In the genomic region with DNA sequence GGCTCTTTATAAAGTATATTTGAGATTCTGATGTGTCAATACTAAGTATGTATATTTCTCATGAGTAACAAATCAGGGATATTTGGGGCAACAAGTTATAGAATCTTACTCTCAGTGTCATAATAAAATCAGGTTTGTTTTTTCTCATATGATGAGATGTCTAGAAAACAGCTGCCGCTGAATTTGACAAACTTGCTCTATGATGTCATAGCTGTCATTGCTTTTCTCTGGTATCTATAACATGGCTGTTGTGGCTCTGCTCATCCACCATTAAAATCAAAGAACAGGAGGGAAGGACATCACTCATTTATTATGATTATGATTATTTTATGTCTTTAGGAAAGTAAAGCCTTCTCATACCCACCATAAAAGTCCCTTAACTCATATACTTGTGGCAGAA, we compare ENCODE assay signal across 34 cellular contexts.
"Had no signal": no experiment of that assay in that cellular context is flagged by ENCODE, and none has a peak within 500 bp of the region (broad histone marks: within the 10 kb centered on the region; RNA-seq: fewer than 3 reads in every experiment).

No MANE protein-coding gene starts in this region.

- DNase-seq: activated effector memory CD4-positive, alpha-beta T cell treated with anti-CD3 and anti-CD28 coated beads, Interleukin-2, amount 50 U/mL, for 16 hours; activated effector memory CD4-positive, alpha-beta T cell treated with Interleukin-2 at 50 U/mL for 16 hours; activated gamma-delta T cell; activated gamma-delta T cell treated with Interleukin-2 at 50 U/mL for 16 hours; activated naive CD4-positive, alpha-beta T cell; activated naive CD4-positive, alpha-beta T cell treated with anti-CD3 and anti-CD28 coated beads for 36 hours; activated naive CD4-positive, alpha-beta T cell treated with anti-CD3 and anti-CD28 coated beads, Interleukin-2, amount 10 ng/mL, durations not matched to agents 7 days and 5 days; activated naive CD4-positive, alpha-beta T cell treated with anti-CD3 and anti-CD28 coated beads, Interleukin-2, amount 50 U/mL, for 16 hours; activated naive CD4-positive, alpha-beta T cell treated with Interleukin-2 at 50 U/mL for 16 hours; activated naive CD8-positive, alpha-beta T cell treated with anti-CD3 and anti-CD28 coated beads for 36 hours; activated naive CD8-positive, alpha-beta T cell treated with anti-CD3 and anti-CD28 coated beads, Interleukin-2, amount 10 ng/mL, durations not matched to agents 7 days and 5 days; activated naive CD8-positive, alpha-beta T cell treated with anti-CD3 and anti-CD28 coated beads, Interleukin-2, amount 50 U/mL, for 24 hours; activated T-cell treated with anti-CD3 and anti-CD28 coated beads, Interleukin-2, amount 50 U/mL, for 1 hour; activated T-cell treated with anti-CD3 and anti-CD28 coated beads, Interleukin-2, amount 50 U/mL, for 24 hours; activated T-cell treated with anti-CD3 and anti-CD28 coated beads, Interleukin-2, amount 50 U/mL, for 4 hours; activated T-cell treated with anti-CD3 and anti-CD28 coated beads, Interleukin-2, amount 50 U/mL, for 48 hours; activated T-cell treated with anti-CD3 and anti-CD28 coated beads, Interleukin-2, amount 50 U/mL, for 72 hours; adrenal gland; amniotic stem cell; amygdala; anterior cingulate cortex; aorta; body of pancreas; brain microvascular endothelial cell; caudate nucleus; central memory CD4-positive, alpha-beta T cell; cerebellar nuclear complex had no signal

- H3K4me3 ChIP-seq: adrenal gland, ascending aorta, body of pancreas, breast epithelium, cardiac muscle cell had no signal

- H3K27me3 ChIP-seq: adrenal gland, ascending aorta, body of pancreas, brain microvascular endothelial cell, breast epithelium, cardiac muscle cell had no signal

- H3K36me3 ChIP-seq: adrenal gland, ascending aorta, brain microvascular endothelial cell, breast epithelium, cardiac muscle cell had no signal

- H3K4me1 ChIP-seq: adrenal gland, ascending aorta, body of pancreas, breast epithelium had no signal

- H3K27ac ChIP-seq: adrenal gland, ascending aorta, body of pancreas, brain microvascular endothelial cell, breast epithelium, cardiac muscle cell had no signal

- ATAC-seq: activated naive CD4-positive, alpha-beta T cell treated with anti-CD3 and anti-CD28 coated beads, Interleukin-2, amount 50 U/mL, for 72 hours; activated naive CD8-positive, alpha-beta T cell treated with anti-CD3 and anti-CD28 coated beads, Interleukin-2, amount 50 U/mL, for 24 hours; activated T-cell treated with anti-CD3 and anti-CD28 coated beads, Interleukin-2, amount 50 U/mL, for 4 hours; activated T-cell treated with anti-CD3 and anti-CD28 coated beads, Interleukin-2, amount 50 U/mL, for 72 hours; activated T-helper 17 cell treated with anti-CD3 and anti-CD28 coated beads, Interleukin-2, amount 50 U/mL, for 72 hours; body of pancreas had no signal

- H3K9me3 ChIP-seq: adrenal gland, ascending aorta, body of pancreas, breast epithelium had no signal

- FAIRE-seq: astrocyte, bronchial epithelial cell had no signal
